11 cellular contexts compared by ENCODE assay signal in genomic region chr16:53043986-53044571, GRCh38. TPM values are rescaled to one million over a fixed set of nuclear protein-coding genes. Genes with fewer than 3 reads are reported as not detected.
DNase-seq lines count a peak whose midpoint lies in the region; ATAC-seq and TF ChIP-seq lines count a peak whose summit lies in the region.
"Had no signal": no experiment of that assay in that cellular context is flagged by ENCODE, and none has a peak within 500 bp of the region (broad histone marks: within the 10 kb centered on the region; RNA-seq: fewer than 3 reads in every experiment).

No MANE protein-coding gene starts in this region.

- H3K9me3 Mint-ChIP-seq in neural progenitor cell (peaks cover 6% of the 10 kb centered on the region), CD14-positive monocyte (peaks cover 0 to 3% (median 0%) of the 10 kb centered on the region in 7 donors)
- H3K9me3 Mint-ChIP-seq in activated CD4-positive, alpha-beta T cell treated with anti-CD3 and anti-CD28 coated beads, Interleukin-2, amount 10 ng/mL, durations not matched to agents 24 days and 14 days: no peaks in the 10 kb centered on the region

- H3K9me3 ChIP-seq in heart right ventricle (no peaks in the 10 kb centered on the region), neural progenitor cell (ENCODE audit: low read depth) (no peaks in the 10 kb centered on the region)

- H4K20me1 ChIP-seq in neural progenitor cell (ENCODE audit: low read depth): no peaks in the 10 kb centered on the region

- ATAC-seq in heart right ventricle: peak in 2 of 8 donors; percentile 18 to 23

- 23 to 42% methylated on average over 11 of the region's 11 CpGs for WGBS in heart right ventricle, 2 donors

- no peak overlapping the region for H3K9ac ChIP-seq in neural progenitor cell

- CTCF ChIA-PET in RWPE1 (lab: Yijun Ruan, JAX): no interaction called here

- peak overlapping the region; percentile 84 for H3K4me2 ChIP-seq in neural progenitor cell

- TF ChIP-seq CTCF in RWPE1 (conservative IDR thresholded peaks at IDR 0.05; ENCODE audit: low read depth) (no peak), heart right ventricle (IDR thresholded peaks at IDR 0.05) (no peak), neural progenitor cell (IDR thresholded peaks at IDR 0.05) (no peak), CD14-positive monocyte (IDR thresholded peaks at IDR 0.05) (no peak)

- peaks cover 1% of the 10 kb centered on the region for H3K36me3 Mint-ChIP-seq in neural progenitor cell
- no peaks in the 10 kb centered on the region for H3K36me3 Mint-ChIP-seq in activated CD4-positive, alpha-beta T cell treated with anti-CD3 and anti-CD28 coated beads, Interleukin-2, amount 10 ng/mL, durations not matched to agents 24 days and 14 days (ENCODE audit: low read depth)
- no peaks in the 10 kb centered on the region for H3K36me3 Mint-ChIP-seq in CD14-positive monocyte

- H3K4me1 Mint-ChIP-seq in neural progenitor cell: peaks cover 60% of the 10 kb centered on the region
- H3K4me1 Mint-ChIP-seq in activated CD4-positive, alpha-beta T cell treated with anti-CD3 and anti-CD28 coated beads, Interleukin-2, amount 10 ng/mL, durations not matched to agents 24 days and 14 days: peaks cover 2% of the 10 kb centered on the region
- peaks cover 15% of the 10 kb centered on the region for H3K4me1 Mint-ChIP-seq in CD14-positive monocyte

- H2AFZ ChIP-seq in neural progenitor cell (replicated peaks): peak overlapping the region; percentile 87

- peak; percentile 6 for DNase-seq in COR-L47 (lab: John Stamatoyannopoulos, UW)
- DNase-seq in RWPE1 (ENCODE audit: low spot score): no peak
- DNase-seq in heart right ventricle: peak in 1 of 2 donors; percentile 19
- peak; percentile 67 for DNase-seq in neural progenitor cell (ENCODE audit: low spot score)
- DNase-seq in stimulated activated CD4-positive, alpha-beta T cell treated with anti-CD3 and anti-CD28 coated beads, Interleukin-4, amount 100 ng/mL, for 24 hours: no peak
- no peak for DNase-seq in activated CD4-positive, alpha-beta T cell treated with anti-CD3 and anti-CD28 coated beads, Interleukin-2, amount 10 ng/mL, durations not matched to agents 24 days and 14 days
- no peak for DNase-seq in CD14-positive monocyte (ENCODE audit: low spot score)
- DNase-seq in SIG-M5 treated with dmso at 0.1 percent for 504 hours (lab: John Stamatoyannopoulos, UW; ENCODE audit: unreplicated experiment): no peak
- DNase-seq: C1 segment of cervical spinal cord, cerebellar nuclear complex, midbrain had no signal

- POLR2A ChIA-PET in RWPE1 (lab: Yijun Ruan, JAX; ENCODE audit: low non-redundant PET): no interaction called here

- peaks cover 0 to 24% (median 5%) of the 10 kb centered on the region in 7 donors for H3K27me3 ChIP-seq in heart right ventricle
- H3K27me3 ChIP-seq in neural progenitor cell: no peaks in the 10 kb centered on the region

- peak overlapping the region; percentile 46 for H3K27ac ChIP-seq in RWPE1
- peak overlapping the region; percentile 43 to 85 (median 68) for H3K27ac ChIP-seq in heart right ventricle
- H3K27ac ChIP-seq in neural progenitor cell: peak overlapping the region; percentile 44

- H3K4me3 Mint-ChIP-seq in neural progenitor cell (peak overlapping the region; percentile 83), CD14-positive monocyte (no peak overlapping the region)
- no peak overlapping the region for H3K4me3 Mint-ChIP-seq in activated CD4-positive, alpha-beta T cell treated with anti-CD3 and anti-CD28 coated beads, Interleukin-2, amount 10 ng/mL, durations not matched to agents 24 days and 14 days

- H3K36me3 ChIP-seq in heart right ventricle (no peaks in the 10 kb centered on the region), neural progenitor cell (no peaks in the 10 kb centered on the region)

- H3K4me3 ChIP-seq in heart right ventricle (peak overlapping the region in 8 of 10 donors; percentile 8 to 46 (median 40)), neural progenitor cell (peak overlapping the region; percentile 54)

- peaks cover 9% of the 10 kb centered on the region for H3K27me3 Mint-ChIP-seq in neural progenitor cell (ENCODE audit: insufficient read depth, low read depth)
- peaks cover 13% of the 10 kb centered on the region for H3K27me3 Mint-ChIP-seq in activated CD4-positive, alpha-beta T cell treated with anti-CD3 and anti-CD28 coated beads, Interleukin-2, amount 10 ng/mL, durations not matched to agents 24 days and 14 days
- peaks cover 0 to 4% (median 0%) of the 10 kb centered on the region in 3 donors for H3K27me3 Mint-ChIP-seq in CD14-positive monocyte (ENCODE audit: low read depth in 3 of 3)

- intact Hi-C loops in heart right ventricle (cut with DNase I): no loop called here
- intact Hi-C loops in activated CD4-positive, alpha-beta T cell treated with anti-CD3 and anti-CD28 coated beads, Interleukin-2, amount 10 ng/mL, durations not matched to agents 24 days and 14 days (cut with micrococcal nuclease): no loop called here
- intact Hi-C loops in CD14-positive monocyte (cut with micrococcal nuclease): no loop called here

- peaks cover 52% of the 10 kb centered on the region for H3F3A ChIP-seq in neural progenitor cell (ENCODE audit: low read depth)

- H3K79me2 ChIP-seq in neural progenitor cell (ENCODE audit: low read depth): peaks cover 25% of the 10 kb centered on the region

- peak overlapping the region; percentile 96 for H3K27ac Mint-ChIP-seq in neural progenitor cell
- no peak overlapping the region for H3K27ac Mint-ChIP-seq in activated CD4-positive, alpha-beta T cell treated with anti-CD3 and anti-CD28 coated beads, Interleukin-2, amount 10 ng/mL, durations not matched to agents 24 days and 14 days
- H3K27ac Mint-ChIP-seq in CD14-positive monocyte: no peak overlapping the region

- H3K4me1 ChIP-seq in heart right ventricle (peaks cover 4 to 42% (median 23%) of the 10 kb centered on the region in 9 donors), neural progenitor cell (peaks cover 44% of the 10 kb centered on the region)

RNA-seq across cellular contexts. Expression of gene CHD9NB, which starts 8.6 kb away (rescaled TPM):
- total RNA-seq in heart right ventricle: 1 to 10 TPM in 1 of 10 donors, under 1 TPM in 7, not detected in 2; 0.29 to 1.2 (median 0.51) TPM
- polyA plus RNA-seq in heart right ventricle: 1 to 10 TPM in 1 of 2 donors, under 1 TPM in 1; 0.17 to 1.5 TPM
- total RNA-seq in neural progenitor cell (ENCODE audit: low replicate concordance): 3.0 and 4.1 TPM in 2 replicates
- 0.14 and 0.16 TPM in 2 replicates for total RNA-seq in activated CD4-positive, alpha-beta T cell treated with anti-CD3 and anti-CD28 coated beads, Interleukin-2, amount 10 ng/mL, durations not matched to agents 24 days and 14 days
- polyA plus RNA-seq in CD14-positive monocyte: not detected

RNA-seq across cellular contexts. Expression of gene CHD9, which starts 10.7 kb away (rescaled TPM):
- total RNA-seq in heart right ventricle: 10 to 100 TPM; 39.6 to 58.4 (median 45.1) TPM
- 10 to 100 TPM in 1 of 2 donors, 1 to 10 TPM in 1; 7.0 to 15.7 TPM for polyA plus RNA-seq in heart right ventricle
- 52.7 and 86.0 TPM in 2 replicates for total RNA-seq in neural progenitor cell (ENCODE audit: low replicate concordance)
- 19.6 and 20.7 TPM in 2 replicates for total RNA-seq in activated CD4-positive, alpha-beta T cell treated with anti-CD3 and anti-CD28 coated beads, Interleukin-2, amount 10 ng/mL, durations not matched to agents 24 days and 14 days
- 10 to 100 TPM; 22.5 to 26.1 TPM for polyA plus RNA-seq in CD14-positive monocyte

Comparison
In these comparisons a context has a peak if more than half of its experiments do, and no peak if none do; other contexts are left out.
1. DNase-seq: peak in COR-L47 (single experiment) and neural progenitor cell (single experiment); none in RWPE1 (single experiment), stimulated activated CD4-positive, alpha-beta T cell treated with anti-CD3 and anti-CD28 coated beads, Interleukin-4, amount 100 ng/mL, for 24 hours (single experiment), activated CD4-positive, alpha-beta T cell treated with anti-CD3 and anti-CD28 coated beads, Interleukin-2, amount 10 ng/mL, durations not matched to agents 24 days and 14 days (single experiment), CD14-positive monocyte (single experiment) and SIG-M5 treated with dmso at 0.1 percent for 504 hours (single experiment).
2. Peak in every context shown above with its lines, with median percentiles within 50 percentile points of each other: H3K27ac ChIP-seq.